ENCODE assay signal across 1 cellular context in genomic region chr4:187017156-187017555, GRCh38.
TF ChIP-seq lines count a peak whose summit lies in the region.

No MANE protein-coding gene starts in this region.

TF ChIP-seq in WTC11, 78 proteins besides CTCF, POLR2A, EP300 and RAD21 (continued from another document):
- TF ChIP-seq ARID4B (CRISPR knock-in tag; IDR thresholded peaks at IDR 0.05; ENCODE audit: borderline replicate concordance), result no peak
- no peak for TF ChIP-seq GRHL2 (CRISPR knock-in tag; IDR thresholded peaks at IDR 0.05; ENCODE audit: insufficient replicate concordance, severe bottlenecking)
- no peak for TF ChIP-seq TEAD4 (CRISPR knock-in tag; IDR thresholded peaks at IDR 0.05)
- no peak for TF ChIP-seq CREB1 (CRISPR knock-in tag; IDR thresholded peaks at IDR 0.05)
- TF ChIP-seq E2F1 (CRISPR knock-in tag; IDR thresholded peaks at IDR 0.05), result no peak
